21 cellular contexts compared by ENCODE assay signal in genomic region chr3:108378153-108378951, GRCh38.
DNase-seq lines count a peak whose midpoint lies in the region; ATAC-seq, FAIRE-seq and TF ChIP-seq lines count a peak whose summit lies in the region.
"Had no signal": no experiment of that assay in that cellular context is flagged by ENCODE, and none has a peak within 500 bp of the region (broad histone marks: within the 10 kb centered on the region; RNA-seq: fewer than 3 reads in every experiment).

No MANE protein-coding gene starts in this region.

- DNase-seq in GM12878 (ENCODE audit: low read depth, low spot score) (no peak), heart left ventricle (no peak), GF-D8 (lab: John Stamatoyannopoulos, UW) (no peak), Peyer's patch (no peak), KG1 (lab: John Stamatoyannopoulos, UW) (no peak)
- DNase-seq: CD8-positive, alpha-beta memory T cell; DMS79 treated with DMSO at 0.1 percent for 48 hours; KBM-7; NCI-H1092 treated with DMSO at 0.1 percent for 48 hours; NCI-H2081 treated with DMSO at 0.1 percent for 48 hours; NCI-H510A; NCI-H82; SHP77; SK-N-SH; T-helper 1 cell had no signal

- no peak overlapping the region for H3K4me2 ChIP-seq in GM12878 (ENCODE audit: control insufficient read depth, insufficient read depth)
- H3K4me2 ChIP-seq: A549; BLaER1 treated with 17β-estradiol and CSF1 and Interleukin-3, amounts not matched to agents 10 nM and 100 nM; SK-N-SH had no signal

- FAIRE-seq in GM12878 (lab: Jason Lieb, UNC) = peak; percentile 38
- FAIRE-seq: A549, H1 had no signal

- RAD21 ChIA-PET in GM12878 (lab: Charles Lee; ENCODE audit: unreplicated experiment) = no interaction called here

- SMC1A ChIA-PET in GM12878 (lab: Charles Lee; ENCODE audit: uncharacterized antibody, unreplicated experiment) = no interaction called here

- no peak overlapping the region for H3K9ac ChIP-seq in GM12878 (ENCODE audit: control insufficient read depth, insufficient read depth, low read length)
- H3K9ac ChIP-seq: BLaER1 treated with 17β-estradiol and CSF1 and Interleukin-3, amounts not matched to agents 10 nM and 100 nM; SK-N-SH had no signal

- H3K79me2 ChIP-seq in GM12878 (ENCODE audit: control insufficient read depth, insufficient read depth, low read length) = no peaks in the 10 kb centered on the region

- H3K4me3 ChIP-seq in GM12878 (no peak overlapping the region), heart left ventricle (no peak overlapping the region), Peyer's patch (no peak overlapping the region)
- H3K4me3 ChIP-seq: A549; BLaER1 treated with 17β-estradiol and CSF1 and Interleukin-3, amounts not matched to agents 10 nM and 100 nM had no signal

- intact Hi-C loops in GM12878 (cut with micrococcal nuclease; ENCODE audit: unreplicated experiment) (no loop called here), heart left ventricle (cut with DNase I) (no loop called here)

- no TSS peak for BruUV-seq in GM12878 (replicated peaks; lab: Mats Ljungman, UMichigan)

- in situ Hi-C loops in GM12878 (cut with MboI) = no loop called here

- no peaks in the 10 kb centered on the region for H3K9me3 ChIP-seq in GM12878 (replicated peaks; ENCODE audit: control insufficient read depth, insufficient read depth, low read length)
- H3K9me3 ChIP-seq in heart left ventricle = no peaks in the 10 kb centered on the region
- no peaks in the 10 kb centered on the region for H3K9me3 ChIP-seq in Peyer's patch
- H3K9me3 ChIP-seq: A549, SK-N-SH had no signal

- WGBS in GM12878 (ENCODE audit: insufficient coverage, insufficient replicate concordance, low lambda C conversion rate, missing lambda C conversion rate) = 87% methylated on average over 4 of the region's 4 CpGs
- WGBS in heart left ventricle, 4 donors = 93 to 96% (median 95%) methylated on average over 4 of the region's 4 CpGs

- H2AFZ ChIP-seq in GM12878 (ENCODE audit: control insufficient read depth, low read depth, low read length) = no peak overlapping the region

- POLR2A ChIA-PET in GM12878 (lab: Charles Lee) = no interaction called here

- no peaks in the 10 kb centered on the region for H3K27me3 ChIP-seq in GM12878 (replicated peaks in 1 of 2; ENCODE audit: control insufficient read depth in 2 of 2, insufficient read depth in 2 of 2, low read length in 1 of 2)
- H3K27me3 ChIP-seq in heart left ventricle = no peaks in the 10 kb centered on the region
- no peaks in the 10 kb centered on the region for H3K27me3 ChIP-seq in Peyer's patch
- H3K27me3 ChIP-seq: BLaER1 treated with 17β-estradiol and CSF1 and Interleukin-3, amounts not matched to agents 10 nM and 100 nM had no signal

- no peak for TF ChIP-seq RAD21 in GM12878 (IDR thresholded peaks at IDR 0.05; ENCODE audit: insufficient read depth, low read depth, low read length)

- TF ChIP-seq EP300 in GM12878 (IDR thresholded peaks at IDR 0.05; ENCODE audit: borderline replicate concordance in 1 of 2, control insufficient read depth in 1 of 2, low read depth in 2 of 2, low read length in 2 of 2) = no peak

- H3K4me1 ChIP-seq in GM12878 (ENCODE audit: control insufficient read depth, insufficient read depth, low read length) (no peaks in the 10 kb centered on the region), heart left ventricle (no peaks in the 10 kb centered on the region), Peyer's patch (no peaks in the 10 kb centered on the region)
- H3K4me1 ChIP-seq: A549; BLaER1 treated with 17β-estradiol and CSF1 and Interleukin-3, amounts not matched to agents 10 nM and 100 nM had no signal

- TF ChIP-seq CTCF in GM12878 (IDR thresholded peaks at IDR 0.05 in 2 of 3, conservative IDR thresholded peaks at IDR 0.05 in 1 of 3; ENCODE audit: control insufficient read depth in 2 of 3, extremely low read depth in 1 of 3, insufficient read depth in 1 of 3, low read depth in 3 of 3, low read length in 3 of 3) = no peak
- TF ChIP-seq CTCF in heart left ventricle (IDR thresholded peaks at IDR 0.05) = no peak
- TF ChIP-seq CTCF in Peyer's patch (IDR thresholded peaks at IDR 0.05) = no peak

- peak; percentile 77 for ATAC-seq in GM18517 (IDR thresholded peaks at IDR 0.05; ENCODE audit: unreplicated experiment)
- peak; percentile 83 for ATAC-seq in GM19395 (IDR thresholded peaks at IDR 0.05; ENCODE audit: unreplicated experiment)
- ATAC-seq in HG03354 (IDR thresholded peaks at IDR 0.05; ENCODE audit: poor library complexity, severe bottlenecking, unreplicated experiment) = peak; percentile 74
- ATAC-seq in GM12878 = peak; percentile 34; the same call in 1 of the 3 replicates
- ATAC-seq in heart left ventricle = no peak
- ATAC-seq: A549 had no signal

- H3K36me3 ChIP-seq in GM12878 (ENCODE audit: control insufficient read depth in 2 of 2, insufficient read depth in 2 of 2, low read length in 1 of 2) (no peaks in the 10 kb centered on the region), heart left ventricle (no peaks in the 10 kb centered on the region), Peyer's patch (no peaks in the 10 kb centered on the region)
- H3K36me3 ChIP-seq: BLaER1 treated with 17β-estradiol and CSF1 and Interleukin-3, amounts not matched to agents 10 nM and 100 nM had no signal

- no peak overlapping the region for H3K27ac ChIP-seq in GM12878 (ENCODE audit: control insufficient read depth, insufficient read depth)
- H3K27ac ChIP-seq in heart left ventricle = no peak overlapping the region
- H3K27ac ChIP-seq in Peyer's patch = no peak overlapping the region
- H3K27ac ChIP-seq: A549; BLaER1 treated with 17β-estradiol and CSF1 and Interleukin-3, amounts not matched to agents 10 nM and 100 nM had no signal

- CTCF ChIA-PET in GM12878 (lab: Yijun Ruan, JAX) = no interaction called here

- no peaks in the 10 kb centered on the region for H4K20me1 ChIP-seq in GM12878 (ENCODE audit: control insufficient read depth, insufficient read depth)
- H4K20me1 ChIP-seq: BLaER1 treated with 17β-estradiol and CSF1 and Interleukin-3, amounts not matched to agents 10 nM and 100 nM had no signal

- TF ChIP-seq POLR2A in GM12878 (IDR thresholded peaks at IDR 0.05; ENCODE audit: low read depth, low read length) = no peak
- no peak for TF ChIP-seq POLR2A in heart left ventricle (IDR thresholded peaks at IDR 0.05)
- TF ChIP-seq POLR2A in Peyer's patch (IDR thresholded peaks at IDR 0.05) = no peak

TF ChIP-seq in GM12878, 131 proteins besides CTCF, POLR2A, EP300 and RAD21:
- no peak for TF ChIP-seq SMAD1 (IDR thresholded peaks at IDR 0.05; ENCODE audit: low read depth, partially characterized antibody)
- no peak for TF ChIP-seq YBX1 (IDR thresholded peaks at IDR 0.05)
- no peak for TF ChIP-seq USF1 (IDR thresholded peaks at IDR 0.05; ENCODE audit: borderline replicate concordance, extremely low read length, insufficient read depth, low read depth, low read length)
- TF ChIP-seq SKIL (IDR thresholded peaks at IDR 0.05; ENCODE audit: low read depth, poor library complexity, severe bottlenecking) = no peak

Comparison
In these comparisons a context has a peak if more than half of its experiments do, and no peak if none do; other contexts are left out.
1. ATAC-seq: peak in GM18517 (single experiment), GM19395 (single experiment), HG03354 (single experiment) and GM12878 (single experiment); none in heart left ventricle (0 of 4).